Comparison of ENCODE assay signal across 24 cellular contexts in genomic region chr18:76750886-76751537, GRCh38.
DNase-seq lines count a peak whose midpoint lies in the region; ATAC-seq, FAIRE-seq and TF ChIP-seq lines count a peak whose summit lies in the region.
"Had no signal": no experiment of that assay in that cellular context is flagged by ENCODE, and none has a peak within 500 bp of the region (broad histone marks: within the 10 kb centered on the region; RNA-seq: fewer than 3 reads in every experiment).

No MANE protein-coding gene starts in this region.

- H3K4me1 Mint-ChIP-seq in progenitor cell of endocrine pancreas (ENCODE audit: low read depth), result no peaks in the 10 kb centered on the region
- H3K4me1 Mint-ChIP-seq: CD14-positive monocyte; CD8-positive, alpha-beta memory T cell had no signal

- DNase-seq in esophagus muscularis mucosa (ENCODE audit: extremely low spot score) (peak; percentile 64), HepG2 (ENCODE audit: low spot score) (no peak), progenitor cell of endocrine pancreas (ENCODE audit: low spot score, unreplicated experiment) (no peak), activated gamma-delta T cell (lab: John Stamatoyannopoulos, UW) (no peak), NCI-H146 (lab: John Stamatoyannopoulos, UW) (no peak), SIG-M5 (lab: John Stamatoyannopoulos, UW) (no peak)
- DNase-seq: 8988T; ACHN; AML-193; BE2C; CD4-positive, alpha-beta T cell; CD8-positive, alpha-beta memory T cell; DMS53; DMS79 treated with DMSO at 0.1 percent for 48 hours; GF-D8; GM23248; H7; HCEC 1CT had no signal

- H3K9me3 ChIP-seq in esophagus muscularis mucosa (peaks cover 0 to 23% (median 11%) of the 10 kb centered on the region in 4 donors), HepG2 (ENCODE audit: low read length) (peaks cover 29% of the 10 kb centered on the region)
- H3K9me3 ChIP-seq: A549, BE2C had no signal

- no peaks in the 10 kb centered on the region for H4K20me1 ChIP-seq in HepG2 (ENCODE audit: insufficient read depth, low read length)
- H4K20me1 ChIP-seq: BLaER1 treated with 17β-estradiol and CSF1 and Interleukin-3, amounts not matched to agents 10 nM and 100 nM had no signal

- H3K4me2 ChIP-seq in HepG2 (ENCODE audit: low read depth, low read length), result peak overlapping the region; percentile 43
- H3K4me2 ChIP-seq: A549; BLaER1 treated with 17β-estradiol and CSF1 and Interleukin-3, amounts not matched to agents 10 nM and 100 nM had no signal

- no TSS peak for BruUV-seq in HepG2 (replicated peaks; lab: Mats Ljungman, UMichigan)

- FAIRE-seq in HepG2 (lab: Jason Lieb, UNC), result no peak
- FAIRE-seq: A549, GM12891, GM18507, H1 had no signal

- H3K4me1 ChIP-seq in esophagus muscularis mucosa (no peaks in the 10 kb centered on the region), HepG2 (ENCODE audit: insufficient read depth, low read length) (peaks cover 29% of the 10 kb centered on the region)
- H3K4me1 ChIP-seq: A549; BE2C; BLaER1 treated with 17β-estradiol and CSF1 and Interleukin-3, amounts not matched to agents 10 nM and 100 nM had no signal

- H3K4me3 Mint-ChIP-seq in progenitor cell of endocrine pancreas (ENCODE audit: low read depth), result no peak overlapping the region
- H3K4me3 Mint-ChIP-seq: CD14-positive monocyte; CD4-positive, alpha-beta T cell; CD8-positive, alpha-beta memory T cell had no signal

- peaks cover 2% of the 10 kb centered on the region for H3K36me3 Mint-ChIP-seq in progenitor cell of endocrine pancreas (ENCODE audit: insufficient read depth)
- H3K36me3 Mint-ChIP-seq: CD14-positive monocyte had no signal

- no peak overlapping the region for H3K27ac ChIP-seq in esophagus muscularis mucosa (replicated peaks in 1 of 4)
- H3K27ac ChIP-seq in HepG2 (ENCODE audit: extremely low read length, insufficient read depth, low read length), result no peak overlapping the region
- H3K27ac ChIP-seq: A549; BLaER1 treated with 17β-estradiol and CSF1 and Interleukin-3, amounts not matched to agents 10 nM and 100 nM; GM23248 had no signal

- TF ChIP-seq POLR2A in esophagus muscularis mucosa (IDR thresholded peaks at IDR 0.05; ENCODE audit: low read depth), result no peak
- TF ChIP-seq POLR2A in HepG2 (IDR thresholded peaks at IDR 0.05; ENCODE audit: insufficient read depth in 1 of 2, low read depth in 2 of 2, low read length in 2 of 2), result no peak

- TF ChIP-seq EP300 in esophagus muscularis mucosa (IDR thresholded peaks at IDR 0.05) (no peak), HepG2 (IDR thresholded peaks at IDR 0.05; ENCODE audit: low read depth in 2 of 2, low read length in 2 of 2) (no peak), HepG2 (CRISPR knock-in tag; IDR thresholded peaks at IDR 0.05; ENCODE audit: borderline replicate concordance) (no peak)

- no peak overlapping the region for H3K9ac ChIP-seq in HepG2 (ENCODE audit: insufficient read depth, low read depth, low read length)
- H3K9ac ChIP-seq: BLaER1 treated with 17β-estradiol and CSF1 and Interleukin-3, amounts not matched to agents 10 nM and 100 nM; GM23248 had no signal

- no peak overlapping the region for H2AFZ ChIP-seq in HepG2 (ENCODE audit: low read length)
- H2AFZ ChIP-seq: GM23248 had no signal

- H3K79me2 ChIP-seq in HepG2 (ENCODE audit: insufficient read depth, low read length), result no peaks in the 10 kb centered on the region

- no peaks in the 10 kb centered on the region for H3K27me3 ChIP-seq in esophagus muscularis mucosa
- no peaks in the 10 kb centered on the region for H3K27me3 ChIP-seq in HepG2 (ENCODE audit: control insufficient read depth in 1 of 2, insufficient read depth in 2 of 2, low read length in 2 of 2)
- H3K27me3 ChIP-seq: BE2C; BLaER1 treated with 17β-estradiol and CSF1 and Interleukin-3, amounts not matched to agents 10 nM and 100 nM had no signal

- peak overlapping the region; percentile 37 for H3K27ac Mint-ChIP-seq in progenitor cell of endocrine pancreas
- H3K27ac Mint-ChIP-seq: CD14-positive monocyte; CD4-positive, alpha-beta T cell; CD8-positive, alpha-beta memory T cell had no signal

- no peak for TF ChIP-seq RAD21 in HepG2 (CRISPR knock-in tag; IDR thresholded peaks at IDR 0.05)

- H3K36me3 ChIP-seq in esophagus muscularis mucosa (no peaks in the 10 kb centered on the region), HepG2 (replicated peaks in 1 of 2; ENCODE audit: control insufficient read depth in 1 of 2, insufficient read depth in 2 of 2, low read length in 2 of 2) (no peaks in the 10 kb centered on the region)
- H3K36me3 ChIP-seq: BE2C; BLaER1 treated with 17β-estradiol and CSF1 and Interleukin-3, amounts not matched to agents 10 nM and 100 nM had no signal

- ATAC-seq in HepG2, result peak; percentile 45; the same call in 2 of the 3 replicates
- ATAC-seq: A549 had no signal

- POLR2A ChIA-PET in HepG2 (lab: Yijun Ruan, JAX), result no interaction called here

- no peak overlapping the region for H3K4me3 ChIP-seq in esophagus muscularis mucosa
- no peak overlapping the region for H3K4me3 ChIP-seq in HepG2 (replicated peaks in 1 of 3; ENCODE audit: insufficient read depth in 1 of 3, low read depth in 2 of 3, low read length in 3 of 3)
- H3K4me3 ChIP-seq: A549; BLaER1 treated with 17β-estradiol and CSF1 and Interleukin-3, amounts not matched to agents 10 nM and 100 nM; GM23248 had no signal

- 85% methylated on average over 3 of the region's 3 CpGs for WGBS in esophagus muscularis mucosa
- 43% methylated on average over 3 of the region's 3 CpGs for WGBS in HepG2 (ENCODE audit: low lambda C conversion rate)

- H3K9me3 Mint-ChIP-seq in progenitor cell of endocrine pancreas (ENCODE audit: low read depth), result peaks cover 28% of the 10 kb centered on the region

- intact Hi-C loops in esophagus muscularis mucosa (cut with DNase I) (no loop called here), HepG2 (cut with micrococcal nuclease; ENCODE audit: unreplicated experiment) (no loop called here)

- in situ Hi-C loops in HepG2 (cut with HindIII; ENCODE audit: extremely low pct_ligation_motif_present, low pct_unique_long_range_greater_than_20kb), result no loop called here

- CTCF ChIA-PET in HepG2 (lab: Yijun Ruan, JAX; ENCODE audit: low intra/inter-chr PET ratio, low total read pairs), result no interaction called here

- no peaks in the 10 kb centered on the region for H3K27me3 Mint-ChIP-seq in progenitor cell of endocrine pancreas
- H3K27me3 Mint-ChIP-seq: CD4-positive, alpha-beta T cell had no signal

- no peak for TF ChIP-seq CTCF in esophagus muscularis mucosa (IDR thresholded peaks at IDR 0.05)
- TF ChIP-seq CTCF in HepG2 (CRISPR knock-in tag; IDR thresholded peaks at IDR 0.05), result no peak
- no peak for TF ChIP-seq CTCF in progenitor cell of endocrine pancreas (IDR thresholded peaks at IDR 0.05; ENCODE audit: unreplicated experiment)

TF ChIP-seq in HepG2, 621 proteins besides CTCF, POLR2A, EP300 and RAD21:
- TF ChIP-seq ETV5 (CRISPR knock-in tag; IDR thresholded peaks at IDR 0.05; ENCODE audit: borderline replicate concordance) (no peak), ZNF263 (CRISPR knock-in tag; IDR thresholded peaks at IDR 0.05) (peak; percentile 70; the same call in 1 of the 2 replicates), ZNF12 (CRISPR knock-in tag; IDR thresholded peaks at IDR 0.05) (0 out of 2 replicates have a peak, but pooled peaks have one; percentile 33)
TF ChIP-seq in HepG2: peak in this region for 2.
